1 cellular context compared by ENCODE assay signal in genomic region chr10:78458983-78459638, GRCh38.
TF ChIP-seq lines count a peak whose summit lies in the region.

No MANE protein-coding gene starts in this region.

TF ChIP-seq in HepG2, 621 proteins besides CTCF, POLR2A, EP300 and RAD21 (continued from another document and continues in another):
- TF ChIP-seq AKNA (CRISPR knock-in tag; IDR thresholded peaks at IDR 0.05; ENCODE audit: borderline replicate concordance) (no peak), ZNF17 (CRISPR knock-in tag; IDR thresholded peaks at IDR 0.05) (no peak), ZNF761 (CRISPR knock-in tag; conservative IDR thresholded peaks at IDR 0.05) (no peak), PRMT3 (CRISPR knock-in tag; IDR thresholded peaks at IDR 0.05; ENCODE audit: borderline replicate concordance, low read depth) (no peak), GPN1 (CRISPR knock-in tag; IDR thresholded peaks at IDR 0.05; ENCODE audit: borderline replicate concordance) (no peak), DRAP1 (CRISPR knock-in tag; IDR thresholded peaks at IDR 0.05) (peak; percentile 85), ZNF629 (CRISPR knock-in tag; conservative IDR thresholded peaks at IDR 0.05) (peak; percentile 54), PLSCR1 (CRISPR knock-in tag; IDR thresholded peaks at IDR 0.05; ENCODE audit: borderline replicate concordance) (no peak), MNT (IDR thresholded peaks at IDR 0.05) (0 out of 2 replicates have a peak, but pooled peaks have one; percentile 25), ZNF552 (CRISPR knock-in tag; IDR thresholded peaks at IDR 0.05; ENCODE audit: borderline replicate concordance) (no peak), CBX2 (IDR thresholded peaks at IDR 0.05; ENCODE audit: low read depth, low read length) (no peak), CBX2 (CRISPR knock-in tag; IDR thresholded peaks at IDR 0.05; ENCODE audit: low read depth) (no peak), ZNF563 (CRISPR knock-in tag; IDR thresholded peaks at IDR 0.05) (no peak), TARDBP (CRISPR knock-in tag; IDR thresholded peaks at IDR 0.05) (peak; percentile 99), ZNF788 (CRISPR knock-in tag; IDR thresholded peaks at IDR 0.05; ENCODE audit: borderline replicate concordance) (no peak), ZNF501 (CRISPR knock-in tag; IDR thresholded peaks at IDR 0.05) (0 out of 2 replicates have a peak, but pooled peaks have one; percentile 34), TCF12 (IDR thresholded peaks at IDR 0.05) (no peak), TCF12 (CRISPR knock-in tag; IDR thresholded peaks at IDR 0.05) (peak; percentile 95), SOX5 (CRISPR knock-in tag; IDR thresholded peaks at IDR 0.05; ENCODE audit: borderline replicate concordance) (peak; percentile 98), KDM5B (CRISPR knock-in tag; IDR thresholded peaks at IDR 0.05; ENCODE audit: borderline replicate concordance) (no peak), CCDC6 (CRISPR knock-in tag; IDR thresholded peaks at IDR 0.05) (no peak), FOSL1 (CRISPR knock-in tag; IDR thresholded peaks at IDR 0.05; ENCODE audit: borderline replicate concordance) (peak; percentile 99), FOXA1 (IDR thresholded peaks at IDR 0.05) (peak; percentile 96), FOXA1 (CRISPR knock-in tag; IDR thresholded peaks at IDR 0.05) (peak; percentile 100), ZKSCAN1 (IDR thresholded peaks at IDR 0.05; ENCODE audit: low read length) (no peak), TEF (CRISPR knock-in tag; IDR thresholded peaks at IDR 0.05) (no peak), ZNF317 (CRISPR knock-in tag; IDR thresholded peaks at IDR 0.05) (peak; percentile 94), RFX5 (IDR thresholded peaks at IDR 0.05; ENCODE audit: low read depth, low read length) (no peak), ZNF562 (CRISPR knock-in tag; IDR thresholded peaks at IDR 0.05; ENCODE audit: borderline replicate concordance) (no peak), ZNF264 (CRISPR knock-in tag; IDR thresholded peaks at IDR 0.05) (peak; percentile 83), ZBTB43 (CRISPR knock-in tag; conservative IDR thresholded peaks at IDR 0.05) (peak; percentile 55; the same call in 1 of the 2 replicates), AKAP8 (CRISPR knock-in tag; IDR thresholded peaks at IDR 0.05) (peak; percentile 82), ZNF619 (CRISPR knock-in tag; IDR thresholded peaks at IDR 0.05) (no peak), ZNF737 (CRISPR knock-in tag; IDR thresholded peaks at IDR 0.05; ENCODE audit: borderline replicate concordance) (no peak), RNF2 (conservative IDR thresholded peaks at IDR 0.05; ENCODE audit: low read depth) (no peak), ZFP82 (CRISPR knock-in tag; IDR thresholded peaks at IDR 0.05; ENCODE audit: borderline replicate concordance) (no peak), KDM3A (CRISPR knock-in tag; IDR thresholded peaks at IDR 0.05; ENCODE audit: low read depth) (peak; percentile 78), ZNF205 (CRISPR knock-in tag; IDR thresholded peaks at IDR 0.05) (peak; percentile 85; the same call in 1 of the 2 replicates), HNF4G (IDR thresholded peaks at IDR 0.05; ENCODE audit: borderline replicate concordance, low read depth, low read length) (peak; percentile 75; the same call in 1 of the 2 replicates), HNF4G (CRISPR knock-in tag; IDR thresholded peaks at IDR 0.05; ENCODE audit: borderline replicate concordance, low read depth) (no peak), TCF7L2 (IDR thresholded peaks at IDR 0.05; ENCODE audit: low read depth, low read length) (peak; percentile 61; the same call in 1 of the 2 replicates), ZNF414 (CRISPR knock-in tag; IDR thresholded peaks at IDR 0.05) (peak; percentile 87; the same call in 1 of the 2 replicates), CSRNP1 (CRISPR knock-in tag; IDR thresholded peaks at IDR 0.05) (no peak; the same call in 1 of the 2 replicates), SP2 (CRISPR knock-in tag; IDR thresholded peaks at IDR 0.05) (no peak), SMARCE1 (IDR thresholded peaks at IDR 0.05; ENCODE audit: borderline replicate concordance) (peak; percentile 97; the same call in 1 of the 2 replicates), ZNF83 (CRISPR knock-in tag; IDR thresholded peaks at IDR 0.05; ENCODE audit: borderline replicate concordance) (no peak), SATB2 (CRISPR knock-in tag; IDR thresholded peaks at IDR 0.05) (no peak), RCOR2 (CRISPR knock-in tag; IDR thresholded peaks at IDR 0.05) (peak; percentile 95), ZMYM4 (CRISPR knock-in tag; IDR thresholded peaks at IDR 0.05) (peak; percentile 77), TMF1 (CRISPR knock-in tag; IDR thresholded peaks at IDR 0.05; ENCODE audit: low read depth) (no peak), ZNF34 (CRISPR knock-in tag; IDR thresholded peaks at IDR 0.05; ENCODE audit: borderline replicate concordance) (peak; percentile 78; the same call in 1 of the 2 replicates), HOXA9 (CRISPR knock-in tag; IDR thresholded peaks at IDR 0.05; ENCODE audit: borderline replicate concordance) (no peak), ZBTB44 (CRISPR knock-in tag; IDR thresholded peaks at IDR 0.05) (no peak), NKX3-1 (CRISPR knock-in tag; IDR thresholded peaks at IDR 0.05) (peak; percentile 99), NFRKB (IDR thresholded peaks at IDR 0.05) (no peak), ZNF512B (CRISPR knock-in tag; IDR thresholded peaks at IDR 0.05; ENCODE audit: borderline replicate concordance) (0 out of 2 replicates have a peak, but pooled peaks have one; percentile 16)
